ENCODE assay signal across 9 cellular contexts in the genomic region with DNA sequence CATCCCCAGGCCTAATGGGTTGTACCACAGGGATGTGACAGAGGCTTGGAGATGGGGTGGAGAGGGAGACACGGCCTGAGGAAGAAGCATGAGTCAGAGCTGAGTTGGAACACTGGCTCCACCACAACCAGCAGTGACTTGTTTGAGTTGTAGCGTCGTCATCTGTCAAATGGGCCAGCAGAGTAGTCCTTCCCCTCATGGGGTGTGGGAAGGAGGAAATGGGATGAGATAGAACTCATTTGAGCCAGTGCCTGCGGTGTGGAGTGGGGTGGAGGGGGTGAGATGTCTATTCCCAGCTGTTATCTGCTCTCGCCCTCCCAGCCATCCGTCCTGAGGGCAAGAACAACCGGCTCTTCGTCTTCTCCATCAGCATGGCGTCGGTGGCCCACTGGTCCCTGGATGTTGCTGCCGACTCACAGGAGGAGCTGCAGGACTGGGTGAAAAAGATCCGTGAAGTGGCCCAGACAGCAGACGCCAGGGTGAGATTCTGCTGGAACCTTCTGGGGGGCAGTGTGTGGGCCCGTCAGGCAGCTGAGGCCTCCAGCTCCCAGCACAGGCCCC. TPM values are rescaled to one million over a fixed set of nuclear protein-coding genes. Genes with fewer than 3 reads are reported as not detected.
DNase-seq lines count a peak whose midpoint lies in the region; ATAC-seq and TF ChIP-seq lines count a peak whose summit lies in the region.
"Had no signal": no experiment of that assay in that cellular context is flagged by ENCODE, and none has a peak within 500 bp of the region (broad histone marks: within the 10 kb centered on the region; RNA-seq: fewer than 3 reads in every experiment).

No MANE protein-coding gene starts in this region.

- H3K27me3 Mint-ChIP-seq in activated CD4-positive, alpha-beta T cell treated with anti-CD3 and anti-CD28 coated beads, Interleukin-2, amount 10 ng/mL, durations not matched to agents 7 days and 5 days: no peaks in the 10 kb centered on the region
- H3K27me3 Mint-ChIP-seq in T-helper 17 cell: no peaks in the 10 kb centered on the region

- POLR2A ChIA-PET in activated CD4-positive, alpha-beta T cell treated with anti-CD3 and anti-CD28 coated beads, Interleukin-2, amount 10 ng/mL, durations not matched to agents 7 days and 5 days (lab: Charles Lee): no interaction called here
- POLR2A ChIA-PET in HEK293T (lab: Yijun Ruan, JAX): no interaction called here

- H3K4me3 Mint-ChIP-seq in activated CD4-positive, alpha-beta T cell treated with anti-CD3 and anti-CD28 coated beads, Interleukin-2, amount 10 ng/mL, durations not matched to agents 7 days and 5 days: no peak overlapping the region
- H3K4me3 Mint-ChIP-seq in T-helper 17 cell: no peak overlapping the region
- no peak overlapping the region for H3K4me3 Mint-ChIP-seq in stimulated activated effector memory CD8-positive, alpha-beta T cell treated with anti-CD3 and anti-CD28 coated beads, Interleukin-12 subunit alpha, Interleukin-12 subunit beta, amount 100 ng/mL, for 72 hours

- peaks cover 48% of the 10 kb centered on the region for H3K4me1 Mint-ChIP-seq in activated CD4-positive, alpha-beta T cell treated with anti-CD3 and anti-CD28 coated beads, Interleukin-2, amount 10 ng/mL, durations not matched to agents 7 days and 5 days
- H3K4me1 Mint-ChIP-seq in T-helper 17 cell: peaks cover 25% of the 10 kb centered on the region
- H3K4me1 Mint-ChIP-seq in stimulated activated effector memory CD8-positive, alpha-beta T cell treated with anti-CD3 and anti-CD28 coated beads, Interleukin-12 subunit alpha, Interleukin-12 subunit beta, amount 100 ng/mL, for 72 hours: peaks cover 66% of the 10 kb centered on the region

- H3K9me3 ChIP-seq in T-helper 17 cell (ENCODE audit: control insufficient read depth, low read length, poor library complexity, severe bottlenecking): no peaks in the 10 kb centered on the region

- peak overlapping the region; percentile 0 for H3K27ac Mint-ChIP-seq in activated CD4-positive, alpha-beta T cell treated with anti-CD3 and anti-CD28 coated beads, Interleukin-2, amount 10 ng/mL, durations not matched to agents 7 days and 5 days
- H3K27ac Mint-ChIP-seq in T-helper 17 cell: peak overlapping the region; percentile 81
- peak overlapping the region; percentile 57 for H3K27ac Mint-ChIP-seq in stimulated activated effector memory CD8-positive, alpha-beta T cell treated with anti-CD3 and anti-CD28 coated beads, Interleukin-12 subunit alpha, Interleukin-12 subunit beta, amount 100 ng/mL, for 72 hours

- H3K36me3 Mint-ChIP-seq in activated CD4-positive, alpha-beta T cell treated with anti-CD3 and anti-CD28 coated beads, Interleukin-2, amount 10 ng/mL, durations not matched to agents 7 days and 5 days (ENCODE audit: low read depth): peaks cover 74% of the 10 kb centered on the region
- H3K36me3 Mint-ChIP-seq in T-helper 17 cell (ENCODE audit: low read depth): peaks cover 14% of the 10 kb centered on the region
- peaks cover 100% of the 10 kb centered on the region for H3K36me3 Mint-ChIP-seq in stimulated activated effector memory CD8-positive, alpha-beta T cell treated with anti-CD3 and anti-CD28 coated beads, Interleukin-12 subunit alpha, Interleukin-12 subunit beta, amount 100 ng/mL, for 72 hours

- DNase-seq in activated CD4-positive, alpha-beta T cell treated with anti-CD3 and anti-CD28 coated beads, Interleukin-2, amount 10 ng/mL, durations not matched to agents 7 days and 5 days: no peak
- DNase-seq in activated CD4-positive, alpha-beta T cell treated with anti-CD3 and anti-CD28 coated beads for 4 hours: no peak
- peak in 1 of 3 donors; percentile 2 for DNase-seq in T-helper 17 cell
- peak; percentile 2 for DNase-seq in epidermal melanocyte (ENCODE audit: insufficient read length, low spot score)
- DNase-seq in stimulated activated effector memory CD8-positive, alpha-beta T cell treated with anti-CD3 and anti-CD28 coated beads, Interleukin-12 subunit alpha, Interleukin-12 subunit beta, amount 100 ng/mL, for 72 hours (ENCODE audit: low spot score in 2 of 2): no peak
- DNase-seq in SK-N-DZ (ENCODE audit: low spot score): no peak
- DNase-seq in HEK293T (ENCODE audit: extremely low spot score): no peak
- DNase-seq: NCI-H1694 had no signal

- no peaks in the 10 kb centered on the region for H3K9me3 Mint-ChIP-seq in activated CD4-positive, alpha-beta T cell treated with anti-CD3 and anti-CD28 coated beads, Interleukin-2, amount 10 ng/mL, durations not matched to agents 7 days and 5 days
- no peaks in the 10 kb centered on the region for H3K9me3 Mint-ChIP-seq in stimulated activated effector memory CD8-positive, alpha-beta T cell treated with anti-CD3 and anti-CD28 coated beads, Interleukin-12 subunit alpha, Interleukin-12 subunit beta, amount 100 ng/mL, for 72 hours

- CTCF ChIA-PET in activated CD4-positive, alpha-beta T cell treated with anti-CD3 and anti-CD28 coated beads, Interleukin-2, amount 10 ng/mL, durations not matched to agents 7 days and 5 days (lab: Charles Lee): interaction anchor here (0.5 to 1.9 kb wide), 4 partner anchors 13 to 28 kb away, joined by 3 to 5 read pairs (median 4); no protein-coding TSS in a partner anchor
- CTCF ChIA-PET in HEK293T (lab: Yijun Ruan, JAX): no interaction called here

- ATAC-seq in T-helper 17 cell (no peak), HG03342 (IDR thresholded peaks at IDR 0.05; ENCODE audit: unreplicated experiment) (no peak)
- ATAC-seq in stimulated activated effector memory CD8-positive, alpha-beta T cell treated with anti-CD3 and anti-CD28 coated beads, Interleukin-12 subunit alpha, Interleukin-12 subunit beta, amount 100 ng/mL, for 72 hours: no peak

TF ChIP-seq in HEK293T, 16 proteins besides CTCF, POLR2A, EP300 and RAD21:
- TF ChIP-seq FOXA1 (IDR thresholded peaks at IDR 0.05) (no peak), TARDBP (IDR thresholded peaks at IDR 0.05) (no peak), HDGF (IDR thresholded peaks at IDR 0.05; ENCODE audit: borderline replicate concordance) (no peak), CTBP1 (IDR thresholded peaks at IDR 0.05; ENCODE audit: borderline replicate concordance) (no peak), ARNT (IDR thresholded peaks at IDR 0.05) (no peak), SUZ12 (IDR thresholded peaks at IDR 0.05) (no peak), FOXK2 (IDR thresholded peaks at IDR 0.05) (no peak), SP1 (IDR thresholded peaks at IDR 0.05) (no peak), NFRKB (IDR thresholded peaks at IDR 0.05) (no peak), LEF1 (IDR thresholded peaks at IDR 0.05; ENCODE audit: borderline replicate concordance) (no peak), FOXM1 (IDR thresholded peaks at IDR 0.05; ENCODE audit: borderline replicate concordance) (no peak), L3MBTL2 (conservative IDR thresholded peaks at IDR 0.05) (no peak), ZNF384 (IDR thresholded peaks at IDR 0.05) (no peak), BHLHE40 (IDR thresholded peaks at IDR 0.05; ENCODE audit: borderline replicate concordance) (no peak), ELF4 (IDR thresholded peaks at IDR 0.05) (no peak)
- TF ChIP-seq, protein P1, sequence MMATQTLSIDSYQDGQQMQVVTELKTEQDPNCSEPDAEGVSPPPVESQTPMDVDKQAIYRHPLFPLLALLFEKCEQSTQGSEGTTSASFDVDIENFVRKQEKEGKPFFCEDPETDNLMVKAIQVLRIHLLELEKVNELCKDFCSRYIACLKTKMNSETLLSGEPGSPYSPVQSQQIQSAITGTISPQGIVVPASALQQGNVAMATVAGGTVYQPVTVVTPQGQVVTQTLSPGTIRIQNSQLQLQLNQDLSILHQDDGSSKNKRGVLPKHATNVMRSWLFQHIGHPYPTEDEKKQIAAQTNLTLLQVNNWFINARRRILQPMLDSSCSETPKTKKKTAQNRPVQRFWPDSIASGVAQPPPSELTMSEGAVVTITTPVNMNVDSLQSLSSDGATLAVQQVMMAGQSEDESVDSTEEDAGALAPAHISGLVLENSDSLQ (IDR thresholded peaks at IDR 0.05): no peak

RNA-seq across cellular contexts. Expression of a gene that starts 32.5 kb away (rescaled TPM):
- total RNA-seq in activated CD4-positive, alpha-beta T cell treated with anti-CD3 and anti-CD28 coated beads, Interleukin-2, amount 10 ng/mL, durations not matched to agents 7 days and 5 days: 100 to 1,000 TPM; 395 to 443 TPM
- total RNA-seq in T-helper 17 cell: 100 to 1,000 TPM; 420 to 428 TPM
- polyA plus RNA-seq in SK-N-DZ (2014; cell fraction: cytosol; rRNA removed): 137 and 176 TPM in 2 replicates
- 1,191 and 1,360 TPM in 2 replicates for polyA plus RNA-seq in SK-N-DZ (2014; cell fraction: nucleus; rRNA removed)

Comparison
In these comparisons a context has a peak if more than half of its experiments do, and no peak if none do; other contexts are left out.
1. H3K27ac Mint-ChIP-seq: peak in every context shown above with its lines; median percentile 81 in T-helper 17 cell; 57 in stimulated activated effector memory CD8-positive, alpha-beta T cell treated with anti-CD3 and anti-CD28 coated beads, Interleukin-12 subunit alpha, Interleukin-12 subunit beta, amount 100 ng/mL, for 72 hours; 0 in activated CD4-positive, alpha-beta T cell treated with anti-CD3 and anti-CD28 coated beads, Interleukin-2, amount 10 ng/mL, durations not matched to agents 7 days and 5 days.